Comparison of ENCODE assay signal across 15 cellular contexts in the genomic region with DNA sequence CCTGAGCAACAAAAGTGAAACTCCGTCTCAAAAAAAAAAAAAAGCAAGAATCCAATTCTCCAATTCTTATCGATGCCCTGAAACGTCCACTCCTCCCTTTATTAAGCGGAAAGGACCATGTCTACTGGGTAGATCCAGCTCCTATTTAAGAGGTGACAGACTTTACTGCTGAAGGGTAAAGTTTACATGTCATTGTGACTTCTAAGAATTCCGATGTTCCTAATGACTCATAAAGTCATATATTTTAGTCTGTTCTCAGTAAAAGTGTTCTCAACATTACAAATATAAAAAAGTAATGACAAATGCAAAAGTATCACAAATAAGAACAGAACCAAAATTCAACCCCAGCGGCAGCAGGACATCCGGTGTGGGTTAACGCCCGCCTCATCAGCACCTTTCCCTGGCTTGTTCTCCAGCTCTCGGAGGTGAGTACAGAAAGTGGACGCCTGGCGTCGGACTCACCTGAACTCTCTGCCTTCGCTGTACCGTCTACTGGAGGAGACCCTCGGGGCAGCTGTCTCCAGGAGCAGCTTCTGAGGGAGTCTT.
"Had no signal": no experiment of that assay in that cellular context is flagged by ENCODE, and none has a peak within 500 bp of the region (broad histone marks: within the 10 kb centered on the region; RNA-seq: fewer than 3 reads in every experiment).

No MANE protein-coding gene starts in this region.

- H3K27me3 ChIP-seq: esophagus muscularis mucosa, right lobe of liver, spleen, upper lobe of left lung had no signal

- H3K27ac ChIP-seq: esophagus muscularis mucosa, psoas muscle, right lobe of liver, spleen, upper lobe of left lung had no signal

- DNase-seq: activated CD4-positive, alpha-beta T cell treated with anti-CD3 and anti-CD28 coated beads for 1 hour; left colon; naive thymus-derived CD8-positive, alpha-beta T cell; occipital lobe; psoas muscle; right lobe of liver; SIG-M5; spleen; stimulated activated CD4-positive, alpha-beta T cell treated with anti-CD3 and anti-CD28 coated beads, Interleukin-1b, Interleukin-23, amount 100 ng/mL, for 48 hours; stimulated activated naive B cell treated with anti-CD40 and anti-IgM and Interleukin-4, amounts not matched to agents 10 μg/mL and 1 μg/mL and 100 μg/mL, for 72 hours; upper lobe of left lung had no signal

- H3K4me3 Mint-ChIP-seq: stimulated activated naive B cell treated with anti-CD40 and anti-IgM and Interleukin-4, amounts not matched to agents 10 μg/mL and 1 μg/mL and 100 μg/mL, for 72 hours; T-helper 2 cell treated with Interferon-gamma antibody and Interleukin-4, amounts not matched to agents 5 μg/mL and 100 μg/mL, for 36 hours had no signal

- H3K4me1 ChIP-seq: psoas muscle, right lobe of liver had no signal

- H3K9me3 Mint-ChIP-seq: activated naive CD4-positive, alpha-beta T cell treated with anti-CD3 and anti-CD28 coated beads, Interleukin-2, amount 50 U/mL, for 72 hours; naive thymus-derived CD8-positive, alpha-beta T cell; stimulated activated naive B cell treated with anti-CD40 and anti-IgM and Interleukin-4, amounts not matched to agents 10 μg/mL and 1 μg/mL and 100 μg/mL, for 72 hours; T-helper 2 cell treated with Interferon-gamma antibody and Interleukin-4, amounts not matched to agents 5 μg/mL and 100 μg/mL, for 36 hours had no signal

- H3K27me3 Mint-ChIP-seq: naive thymus-derived CD8-positive, alpha-beta T cell; stimulated activated naive B cell treated with anti-CD40 and anti-IgM and Interleukin-4, amounts not matched to agents 10 μg/mL and 1 μg/mL and 100 μg/mL, for 72 hours had no signal

- H3K9me3 ChIP-seq: esophagus muscularis mucosa, psoas muscle, right lobe of liver, spleen, upper lobe of left lung had no signal

- H3K4me3 ChIP-seq: esophagus muscularis mucosa, lung, psoas muscle, right lobe of liver, spleen, upper lobe of left lung had no signal

- ATAC-seq: activated naive CD4-positive, alpha-beta T cell treated with anti-CD3 and anti-CD28 coated beads, Interleukin-2, amount 50 U/mL, for 72 hours; left colon; naive thymus-derived CD8-positive, alpha-beta T cell; psoas muscle; right lobe of liver; stimulated activated naive B cell treated with anti-CD40 and anti-IgM and Interleukin-4, amounts not matched to agents 10 μg/mL and 1 μg/mL and 100 μg/mL, for 72 hours had no signal

- H3K27ac Mint-ChIP-seq: activated naive CD4-positive, alpha-beta T cell treated with anti-CD3 and anti-CD28 coated beads, Interleukin-2, amount 50 U/mL, for 72 hours; stimulated activated naive B cell treated with anti-CD40 and anti-IgM and Interleukin-4, amounts not matched to agents 10 μg/mL and 1 μg/mL and 100 μg/mL, for 72 hours; T-helper 2 cell treated with Interferon-gamma antibody and Interleukin-4, amounts not matched to agents 5 μg/mL and 100 μg/mL, for 36 hours had no signal
